22 cellular contexts compared by ENCODE assay signal in the genomic region with DNA sequence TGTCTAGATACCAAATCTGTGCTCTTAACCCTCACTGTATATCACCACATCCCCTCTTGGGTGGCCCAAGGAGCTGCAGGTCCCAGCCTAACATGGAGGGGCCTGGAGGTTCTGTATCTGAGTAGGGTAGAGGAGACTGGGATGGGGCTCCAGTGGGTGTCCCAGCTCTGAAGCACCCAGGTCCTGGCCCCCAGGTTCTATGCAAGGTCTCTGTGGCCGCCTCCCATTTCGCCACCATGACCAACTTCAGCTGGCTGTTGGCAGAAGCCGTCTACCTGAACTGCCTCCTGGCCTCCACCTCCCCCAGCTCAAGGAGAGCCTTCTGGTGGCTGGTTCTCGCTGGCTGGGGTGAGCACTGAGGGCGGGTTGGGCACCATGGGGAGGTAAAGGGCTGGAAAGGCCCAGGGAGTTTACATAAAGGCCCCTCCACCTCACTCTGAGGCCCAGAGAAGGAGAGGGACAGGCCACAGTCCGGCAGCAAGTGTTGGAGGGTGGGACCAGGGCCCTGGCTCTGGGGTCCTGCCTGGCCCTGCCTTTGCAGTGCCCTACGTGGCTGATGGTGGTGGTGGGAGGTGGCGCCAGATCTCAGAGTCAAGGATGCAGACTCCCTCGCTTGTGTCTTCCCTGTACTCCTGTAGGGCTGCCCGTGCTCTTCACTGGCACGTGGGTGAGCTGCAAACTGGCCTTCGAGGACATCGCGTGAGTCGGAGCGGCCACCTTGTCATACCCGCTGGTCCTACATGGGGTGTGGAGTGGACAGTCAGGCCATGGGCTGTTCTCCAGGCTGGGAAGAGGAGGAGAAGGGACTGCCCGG. TPM values are rescaled to one million over a fixed set of nuclear protein-coding genes. Genes with fewer than 3 reads are reported as not detected.
DNase-seq lines count a peak whose midpoint lies in the region; ATAC-seq and TF ChIP-seq lines count a peak whose summit lies in the region.
"Had no signal": no experiment of that assay in that cellular context is flagged by ENCODE, and none has a peak within 500 bp of the region (broad histone marks: within the 10 kb centered on the region; RNA-seq: fewer than 3 reads in every experiment).

No MANE protein-coding gene starts in this region.

- H3K36me3 ChIP-seq in mammary epithelial cell (ENCODE audit: insufficient read depth, low read length) (no peaks in the 10 kb centered on the region), OCI-LY3 (replicated peaks; ENCODE audit: low read depth, low read length) (no peaks in the 10 kb centered on the region), upper lobe of left lung (no peaks in the 10 kb centered on the region)
- H3K36me3 ChIP-seq: uterus had no signal

- H2AFZ ChIP-seq in mammary epithelial cell (ENCODE audit: low read depth, low read length) (peak overlapping the region; percentile 47), OCI-LY3 (ENCODE audit: low read depth, low read length) (no peak overlapping the region; the same call in 1 of the 2 replicates)

- H3K4me3 ChIP-seq in mammary epithelial cell (replicated peaks in 1 of 3; ENCODE audit: insufficient read depth in 1 of 3, low read depth in 2 of 3, low read length in 3 of 3) (no peak overlapping the region), OCI-LY3 (ENCODE audit: low read length) (no peak overlapping the region), upper lobe of left lung (no peak overlapping the region)
- H3K4me3 ChIP-seq: uterus had no signal

- H3K4me1 Mint-ChIP-seq in MCF 10A (ENCODE audit: insufficient read depth, unreplicated experiment), result no peaks in the 10 kb centered on the region

- 93% methylated on average over 15 of the region's 18 CpGs for WGBS in mammary epithelial cell (ENCODE audit: low coverage, missing lambda C conversion rate)
- whole genome bisulfite sequencing in upper lobe of left lung, 2 donors, result 88 to 94% methylated on average over 18 of the region's 18 CpGs

- in situ Hi-C loops in mammary epithelial cell (cut with MboI; ENCODE audit: low sequenced_read_pairs in 2 of 2), result no loop called here

- no peak for TF ChIP-seq EP300 in upper lobe of left lung (IDR thresholded peaks at IDR 0.05)

- no peak for ATAC-seq in upper lobe of left lung (ENCODE audit: low FRiP score in 2 of 2)
- no peak for ATAC-seq in GM18867 (IDR thresholded peaks at IDR 0.05; ENCODE audit: unreplicated experiment)

- intact Hi-C loops in mammary epithelial cell (cut with micrococcal nuclease), result loop anchor here (1.0 to 10.0 kb wide), 3 partner anchors 174 to 699 kb away; no protein-coding TSS in a partner anchor
- intact Hi-C loops in MCF 10A (cut with micrococcal nuclease), result loop anchor here (1.0 to 2.0 kb wide), 2 partner anchors 36 to 231 kb away; no protein-coding TSS in a partner anchor

- H3K9me3 ChIP-seq in mammary epithelial cell (replicated peaks; ENCODE audit: insufficient read depth, low read length) (no peaks in the 10 kb centered on the region), OCI-LY3 (ENCODE audit: insufficient read depth, low read length) (no peaks in the 10 kb centered on the region), upper lobe of left lung (no peaks in the 10 kb centered on the region)
- H3K9me3 ChIP-seq: uterus had no signal

- H3K79me2 ChIP-seq in mammary epithelial cell (ENCODE audit: insufficient read depth, low read length), result no peaks in the 10 kb centered on the region
- H3K79me2 ChIP-seq in OCI-LY3 (ENCODE audit: low read length), result no peaks in the 10 kb centered on the region

- CTCF ChIA-PET in mammary epithelial cell (lab: Charles Lee; ENCODE audit: low non-redundant PET) (no interaction called here), MCF 10A (lab: Yijun Ruan, JAX) (interaction anchor here (0.6 to 5.4 kb wide), 16 partner anchors 10 to 761 kb away, joined by 3 to 62 read pairs (median 3); no protein-coding TSS in a partner anchor)

- POLR2A ChIA-PET in MCF 10A (lab: Yijun Ruan, JAX), result no interaction called here

- no peaks in the 10 kb centered on the region for H3K36me3 Mint-ChIP-seq in MCF 10A (ENCODE audit: insufficient read depth, unreplicated experiment)
- H3K36me3 Mint-ChIP-seq: activated naive CD4-positive, alpha-beta T cell treated with anti-CD3 and anti-CD28 coated beads, Interleukin-2, amount 10 ng/mL, durations not matched to agents 7 days and 5 days had no signal

- H3K4me2 ChIP-seq in mammary epithelial cell (ENCODE audit: insufficient read depth, low read depth, low read length), result no peak overlapping the region
- H3K4me2 ChIP-seq in OCI-LY3 (ENCODE audit: low read length), result peak overlapping the region; percentile 65

- H3K27ac ChIP-seq in mammary epithelial cell (ENCODE audit: insufficient read depth, low read depth, low read length) (no peak overlapping the region), OCI-LY3 (ENCODE audit: low read length) (peak overlapping the region; percentile 37), upper lobe of left lung (peak overlapping the region; percentile 1 to 78 (median 42))
- H3K27ac ChIP-seq: C4-2B, uterus had no signal

- H3K27me3 Mint-ChIP-seq in MCF 10A (ENCODE audit: insufficient read depth, unreplicated experiment), result peaks cover 52% of the 10 kb centered on the region

- H3K4me1 ChIP-seq in mammary epithelial cell (ENCODE audit: insufficient read depth, low read length) (no peaks in the 10 kb centered on the region), OCI-LY3 (ENCODE audit: low read length) (peaks cover 18% of the 10 kb centered on the region), upper lobe of left lung (peaks cover 13 to 51% (median 25%) of the 10 kb centered on the region in 4 donors)
- H3K4me1 ChIP-seq: uterus had no signal

- dilution Hi-C loops in mammary epithelial cell (cut with HindIII; ENCODE audit: low sequenced_read_pairs), result no loop called here

- H3K9me3 Mint-ChIP-seq in MCF 10A (ENCODE audit: unreplicated experiment), result no peaks in the 10 kb centered on the region
- H3K9me3 Mint-ChIP-seq: activated CD4-positive, alpha-beta memory T cell treated with anti-CD3 and anti-CD28 coated beads, Interleukin-2, amount 10 ng/mL, durations not matched to agents 7 days and 5 days; activated naive CD4-positive, alpha-beta T cell treated with anti-CD3 and anti-CD28 coated beads, Interleukin-2, amount 10 ng/mL, durations not matched to agents 7 days and 5 days; activated T-cell treated with anti-CD3 and anti-CD28 coated beads, Interleukin-2, amount 50 U/mL, for 24 hours had no signal

- H4K20me1 ChIP-seq in mammary epithelial cell (ENCODE audit: insufficient read depth, low read length) (no peaks in the 10 kb centered on the region), OCI-LY3 (ENCODE audit: insufficient read depth, low read length) (no peaks in the 10 kb centered on the region)

- no peak overlapping the region for H3K4me3 Mint-ChIP-seq in MCF 10A (ENCODE audit: unreplicated experiment)
- H3K4me3 Mint-ChIP-seq: activated CD4-positive, alpha-beta memory T cell treated with anti-CD3 and anti-CD28 coated beads, Interleukin-2, amount 10 ng/mL, durations not matched to agents 7 days and 5 days; activated naive CD4-positive, alpha-beta T cell treated with anti-CD3 and anti-CD28 coated beads, Interleukin-2, amount 10 ng/mL, durations not matched to agents 7 days and 5 days; activated T-cell treated with anti-CD3 and anti-CD28 coated beads, Interleukin-2, amount 50 U/mL, for 24 hours had no signal

- H3K27me3 ChIP-seq in mammary epithelial cell (ENCODE audit: insufficient read depth, low read length), result no peaks in the 10 kb centered on the region
- H3K27me3 ChIP-seq in OCI-LY3 (ENCODE audit: low read depth, low read length), result no peaks in the 10 kb centered on the region
- H3K27me3 ChIP-seq in upper lobe of left lung, result no peaks in the 10 kb centered on the region
- H3K27me3 ChIP-seq: uterus had no signal

- TF ChIP-seq CTCF in mammary epithelial cell (conservative IDR thresholded peaks at IDR 0.05 in 1 of 2, IDR thresholded peaks at IDR 0.05 in 1 of 2; ENCODE audit: extremely low read depth in 1 of 2, insufficient read depth in 1 of 2, low read depth in 1 of 2, low read length in 2 of 2) (no peak), MCF 10A (IDR thresholded peaks at IDR 0.05; ENCODE audit: unreplicated experiment) (no peak), OCI-LY3 (IDR thresholded peaks at IDR 0.05; ENCODE audit: low read depth, low read length) (no peak), upper lobe of left lung (IDR thresholded peaks at IDR 0.05) (no peak)

- TF ChIP-seq POLR2A in upper lobe of left lung (IDR thresholded peaks at IDR 0.05), result no peak

- BruUV-seq in mammary epithelial cell (replicated peaks; lab: Mats Ljungman, UMichigan), result no TSS peak
- BruUV-seq in MCF 10A (replicated peaks; lab: Mats Ljungman, UMichigan), result no TSS peak

- no peak overlapping the region for H3K27ac Mint-ChIP-seq in MCF 10A (ENCODE audit: low read depth, unreplicated experiment)
- H3K27ac Mint-ChIP-seq: activated naive CD4-positive, alpha-beta T cell treated with anti-CD3 and anti-CD28 coated beads, Interleukin-2, amount 10 ng/mL, durations not matched to agents 7 days and 5 days; activated T-cell treated with anti-CD3 and anti-CD28 coated beads, Interleukin-2, amount 50 U/mL, for 24 hours had no signal

- DNase-seq in mammary epithelial cell, result no peak
- no peak for DNase-seq in MCF 10A (ENCODE audit: unreplicated experiment)
- DNase-seq in islet precursor cell, result peak; percentile 47
- peak in 1 of 2 donors; percentile 38 for DNase-seq in upper lobe of left lung
- no peak for DNase-seq in NCI-H128 (lab: John Stamatoyannopoulos, UW; ENCODE audit: unreplicated experiment)
- DNase-seq in NCI-H1436 treated with DMSO at 0.1 percent for 48 hours (lab: John Stamatoyannopoulos, UW), result no peak
- DNase-seq: NCI-H1105 treated with DMSO at 0.1 percent for 48 hours, occipital lobe, T1000 had no signal

- H3K9ac ChIP-seq in mammary epithelial cell (ENCODE audit: insufficient read depth, low read length), result no peak overlapping the region
- peak overlapping the region; percentile 60; the same call in 1 of the 2 replicates for H3K9ac ChIP-seq in OCI-LY3 (ENCODE audit: low read length)

RNA-seq across cellular contexts. Expression of a gene that starts 10.2 kb away (rescaled TPM):
- not detected for total RNA-seq in mammary epithelial cell
- not detected for polyA plus RNA-seq in mammary epithelial cell
- polyA minus RNA-seq in mammary epithelial cell, result not detected
- total RNA-seq in MCF 10A (2022), result not detected in 2 replicates
- total RNA-seq in upper lobe of left lung, result 1 to 10 TPM in 2 of 6 donors, under 1 TPM in 2, not detected in 2; 0.67 to 3.1 (median 1.1) TPM
- total RNA-seq: activated CD4-positive, alpha-beta memory T cell treated with anti-CD3 and anti-CD28 coated beads, Interleukin-2, amount 10 ng/mL, durations not matched to agents 7 days and 5 days; dermis blood vessel endothelial cell; LHCN-M2; NCI-H460; occipital lobe; RPMI7951; SK-MEL-5; subcutaneous adipose tissue; uterus had no signal
